ENCODE assay signal across 9 cellular contexts in the genomic region with DNA sequence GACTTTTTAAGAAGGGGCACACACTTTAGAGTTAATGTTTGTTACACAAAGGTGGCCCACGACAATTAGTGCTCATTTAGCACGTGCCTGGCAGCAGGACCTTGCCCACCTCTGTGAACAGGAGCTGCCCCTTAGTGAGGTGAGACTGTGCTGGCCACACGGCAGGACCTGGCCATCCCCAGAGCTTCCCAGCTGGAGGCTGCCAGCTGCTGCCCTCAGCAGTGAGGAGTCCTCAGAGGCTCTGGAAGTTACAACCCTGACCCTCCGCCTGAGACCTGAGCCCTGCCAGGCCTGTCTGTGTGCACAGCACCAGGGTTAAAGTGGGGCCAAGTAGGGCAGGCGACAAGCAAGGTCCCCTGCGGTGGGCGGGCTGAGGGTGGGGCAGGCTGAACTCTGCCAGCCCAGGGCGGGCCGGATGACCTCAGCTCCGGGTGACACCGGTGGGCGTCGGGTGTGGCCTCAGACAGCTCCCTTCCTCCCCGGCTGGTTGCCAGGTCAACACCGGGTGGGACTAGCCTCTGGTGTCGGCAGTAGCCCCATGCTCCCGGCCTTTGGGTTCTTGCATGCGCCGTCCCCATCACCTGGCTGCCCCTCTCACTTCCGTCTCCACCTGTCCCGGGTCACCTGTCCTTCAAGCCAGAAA. TPM values are rescaled to one million over a fixed set of nuclear protein-coding genes. Genes with fewer than 3 reads are reported as not detected.
A peak's percentile ranks its signal among the peaks of the same experiment; 100 is the strongest.
DNase-seq lines count a peak whose midpoint lies in the region; ATAC-seq and TF ChIP-seq lines count a peak whose summit lies in the region.
"Had no signal": no experiment of that assay in that cellular context is flagged by ENCODE, and none has a peak within 500 bp of the region (broad histone marks: within the 10 kb centered on the region; RNA-seq: fewer than 3 reads in every experiment).

No MANE protein-coding gene starts in this region.

- no peak overlapping the region for H3K27ac ChIP-seq in HUES6 (ENCODE audit: low read depth, low read length)

- H3K9me3 ChIP-seq in HUES6 (ENCODE audit: control insufficient read depth, insufficient read depth, low read depth, low read length) (no peaks in the 10 kb centered on the region), mucosa of descending colon (no peaks in the 10 kb centered on the region)

- peak overlapping the region; percentile 43; the same call in 1 of the 2 replicates for H3K4me3 ChIP-seq in BJ (ENCODE audit: low read depth, low read length)
- H3K4me3 ChIP-seq in HUES6 (ENCODE audit: low read depth, low read length): peak overlapping the region; percentile 76
- no peak overlapping the region for H3K4me3 ChIP-seq in mucosa of descending colon

- peak overlapping the region; percentile 31 for H3K9ac ChIP-seq in HUES6 (ENCODE audit: low read length)

- CTCF ChIA-PET in BJ (lab: Yijun Ruan, JAX): interaction anchor here (0.7 to 7.8 kb wide), 16 partner anchors 9 to 316 kb away, joined by 3 to 83 read pairs (median 5); partner anchors contain the start of gene LBHD2

- DNase-seq in BJ (ENCODE audit: low read depth): no peak
- DNase-seq in ecto neural progenitor cell (ENCODE audit: low spot score): peak; percentile 70
- peak; percentile 69 to 87 (median 75) for DNase-seq in mucosa of descending colon
- no peak for DNase-seq in NCI-H2029 (lab: John Stamatoyannopoulos, UW)
- DNase-seq in DMS 273 treated with DMSO at 0.1 percent for 48 hours (lab: John Stamatoyannopoulos, UW): no peak
- DNase-seq in GM19240 (ENCODE audit: insufficient read length, low spot score): no peak
- no peak for DNase-seq in GOT3 (lab: John Stamatoyannopoulos, UW)

- intact Hi-C loops in mucosa of descending colon (cut with DNase I, micrococcal nuclease): no loop called here

- no peaks in the 10 kb centered on the region for H3K36me3 ChIP-seq in BJ (ENCODE audit: control insufficient read depth, insufficient read depth, low read length)
- H3K36me3 ChIP-seq in HUES6 (ENCODE audit: control insufficient read depth, insufficient read depth, low read length): no peaks in the 10 kb centered on the region
- H3K36me3 ChIP-seq in mucosa of descending colon (ENCODE audit: low read depth): no peaks in the 10 kb centered on the region

- POLR2A ChIA-PET in BJ (lab: Charles Lee): no interaction called here

- peak; percentile 36 for ATAC-seq in mucosa of descending colon

- H3K27me3 ChIP-seq in BJ (ENCODE audit: control insufficient read depth, insufficient read depth, low read length): 0 out of 2 replicates have a peak, but pooled peaks cover 1% of the 10 kb centered on the region
- H3K27me3 ChIP-seq in HUES6 (ENCODE audit: control insufficient read depth, insufficient read depth, low read length): peaks cover 12% of the 10 kb centered on the region

- no peak for TF ChIP-seq CTCF in BJ (IDR thresholded peaks at IDR 0.05; ENCODE audit: insufficient read depth, low read depth, low read length)
- no peak for TF ChIP-seq CTCF in mucosa of descending colon (IDR thresholded peaks at IDR 0.05)

- H3K4me1 ChIP-seq in HUES6 (ENCODE audit: control insufficient read depth, insufficient read depth, low read length): peaks cover 8% of the 10 kb centered on the region; the same call in 1 of the 2 replicates
- H3K4me1 ChIP-seq in mucosa of descending colon (ENCODE audit: low read depth): peaks cover 24% of the 10 kb centered on the region

RNA-seq across cellular contexts. Expression of gene LBHD2, which starts 9.2 kb away (rescaled TPM):
- not detected in 2 replicates for polyA plus RNA-seq in BJ (2011; rRNA removed)
- polyA minus RNA-seq in BJ (2011; rRNA and poly(A)+ RNA removed): not detected in 2 replicates
- total RNA-seq in mucosa of descending colon: not detected
- total RNA-seq: dermis microvascular lymphatic vessel endothelial cell had no signal

RNA-seq across cellular contexts. Expression of gene CDC42BPB, which starts 17.5 kb away (rescaled TPM):
- polyA plus RNA-seq in BJ (2011; rRNA removed): 41.4 and 66.5 TPM in 2 replicates
- polyA minus RNA-seq in BJ (2011; rRNA and poly(A)+ RNA removed): 80.0 and 110 TPM in 2 replicates
- 100 to 1,000 TPM in 1 of 3 donors, 10 to 100 TPM in 2; 77.6 to 106 (median 84.4) TPM for total RNA-seq in mucosa of descending colon

RNA-seq across cellular contexts. Expression of gene EXOC3L4, which starts 19.7 kb away (rescaled TPM):
- not detected in 2 replicates for polyA plus RNA-seq in BJ (2011; rRNA removed)
- not detected in 2 replicates for polyA minus RNA-seq in BJ (2011; rRNA and poly(A)+ RNA removed)
- 10 to 100 TPM; 16.7 to 29.1 (median 26.1) TPM for total RNA-seq in mucosa of descending colon
- total RNA-seq: dermis microvascular lymphatic vessel endothelial cell had no signal

RNA-seq across cellular contexts. Expression of gene TNFAIP2, which starts 48.4 kb away (rescaled TPM):
- polyA plus RNA-seq in BJ (2011; rRNA removed): 16.7 and 28.2 TPM in 2 replicates
- 22.9 and 28.3 TPM in 2 replicates for polyA minus RNA-seq in BJ (2011; rRNA and poly(A)+ RNA removed)
- 10 to 100 TPM; 22.0 to 67.4 (median 40.2) TPM for total RNA-seq in mucosa of descending colon

Comparison
In these comparisons a context has a peak if more than half of its experiments do, and no peak if none do; other contexts are left out.
1. DNase-seq: peak in ecto neural progenitor cell (single experiment) and mucosa of descending colon (3 of 3); none in BJ (single experiment), NCI-H2029 (single experiment), DMS 273 treated with DMSO at 0.1 percent for 48 hours (single experiment), GM19240 (single experiment) and GOT3 (single experiment).